ENCODE assay signal across 11 cellular contexts in the genomic region with DNA sequence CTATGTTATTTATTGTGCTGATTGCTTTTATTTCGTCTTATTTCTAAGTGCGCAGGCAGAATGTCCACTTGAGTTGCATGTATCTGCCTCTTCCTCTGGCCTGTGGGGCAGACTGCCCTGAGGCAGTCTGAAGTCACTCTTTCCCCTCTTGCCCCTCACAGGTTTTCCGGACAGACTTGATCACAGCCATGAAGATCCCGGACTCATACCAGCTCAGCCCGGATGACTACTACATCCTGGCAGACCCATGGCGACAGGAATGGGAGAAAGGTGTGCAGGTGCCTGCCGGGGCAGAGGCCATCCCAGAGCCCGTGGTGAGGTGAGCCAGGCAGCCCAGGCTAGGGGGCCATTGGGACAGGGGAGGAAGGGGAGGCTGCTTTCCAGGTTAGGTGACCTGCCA. TPM values are rescaled to one million over a fixed set of nuclear protein-coding genes. Genes with fewer than 3 reads are reported as not detected.
DNase-seq lines count a peak whose midpoint lies in the region; ATAC-seq and TF ChIP-seq lines count a peak whose summit lies in the region.
"Had no signal": no experiment of that assay in that cellular context is flagged by ENCODE, and none has a peak within 500 bp of the region (broad histone marks: within the 10 kb centered on the region; RNA-seq: fewer than 3 reads in every experiment).

No MANE protein-coding gene starts in this region.

- intact Hi-C loops in heart left ventricle (cut with DNase I): loop anchor here in 1 of 10 donors (2.0 kb wide), 1 partner anchor 23 kb away; no protein-coding TSS in a partner anchor
- intact Hi-C loops in Right ventricle myocardium superior (cut with DNase I): no loop called here

- peaks cover 24 to 92% (median 81%) of the 10 kb centered on the region in 12 donors for H3K4me1 ChIP-seq in heart left ventricle
- H3K4me1 ChIP-seq in lung (ENCODE audit: control insufficient read depth in 2 of 2, insufficient read depth in 2 of 2, low read length in 2 of 2): peaks cover 15 to 43% of the 10 kb centered on the region in 2 donors

- no peaks in the 10 kb centered on the region for H3K9me3 Mint-ChIP-seq in activated naive CD8-positive, alpha-beta T cell treated with anti-CD3 and anti-CD28 coated beads, Interleukin-2, amount 50 U/mL, for 24 hours

- peaks cover 76% of the 10 kb centered on the region for H3K4me1 Mint-ChIP-seq in activated naive CD8-positive, alpha-beta T cell treated with anti-CD3 and anti-CD28 coated beads, Interleukin-2, amount 50 U/mL, for 24 hours

- H3K27ac ChIP-seq in heart left ventricle (peak overlapping the region; percentile 35 to 95 (median 86)), lung (ENCODE audit: low read depth in 1 of 2, low read length in 1 of 2) (peak overlapping the region; percentile 62 to 78)

- no peak overlapping the region for H3K4me3 Mint-ChIP-seq in activated naive CD8-positive, alpha-beta T cell treated with anti-CD3 and anti-CD28 coated beads, Interleukin-2, amount 50 U/mL, for 24 hours

- 73 to 82% (median 78%) methylated on average over 7 to 8 of the region's 8 CpGs for WGBS in heart left ventricle, 4 donors
- 88 to 98% methylated on average over 8 of the region's 8 CpGs for WGBS in lung, 2 donors

- TF ChIP-seq POLR2A in heart left ventricle (IDR thresholded peaks at IDR 0.05): no peak

- H3K36me3 ChIP-seq in heart left ventricle: peaks cover 0 to 68% (median 45%) of the 10 kb centered on the region in 9 donors
- H3K36me3 ChIP-seq in lung (ENCODE audit: control insufficient read depth in 2 of 2, insufficient read depth in 2 of 2, low read length in 2 of 2): peaks cover 0 to 48% of the 10 kb centered on the region in 2 donors

- peak overlapping the region; percentile 71 for H3K27ac Mint-ChIP-seq in activated naive CD8-positive, alpha-beta T cell treated with anti-CD3 and anti-CD28 coated beads, Interleukin-2, amount 50 U/mL, for 24 hours

- TF ChIP-seq CTCF in heart left ventricle (IDR thresholded peaks at IDR 0.05) (no peak), lung (IDR thresholded peaks at IDR 0.05; ENCODE audit: control extremely low read depth, extremely low read depth) (no peak)

- ATAC-seq in heart left ventricle (peak in 3 of 4 donors; percentile 0 to 2 (median 0)), Right ventricle myocardium superior (ENCODE audit: poor library complexity) (no peak), lung (ENCODE audit: insufficient read depth, low FRiP score) (no peak)
- no peak for ATAC-seq in activated naive CD8-positive, alpha-beta T cell treated with anti-CD3 and anti-CD28 coated beads, Interleukin-2, amount 50 U/mL, for 24 hours

- H3K4me3 ChIP-seq in heart left ventricle (no peak overlapping the region), lung (no peak overlapping the region)

- no peak for DNase-seq in heart left ventricle
- DNase-seq in Right ventricle myocardium superior: no peak
- no peak for DNase-seq in activated naive CD8-positive, alpha-beta T cell treated with anti-CD3 and anti-CD28 coated beads, Interleukin-2, amount 50 U/mL, for 24 hours
- no peak for DNase-seq in lung (ENCODE audit: low spot score)
- DNase-seq in nucleus accumbens (lab: John Stamatoyannopoulos, UW): no peak
- no peak for DNase-seq in NCI-H69 (lab: John Stamatoyannopoulos, UW)
- DNase-seq in activated gamma-delta T cell (lab: John Stamatoyannopoulos, UW): no peak
- no peak for DNase-seq in SKM-1 treated with dmso at 0.1 percent for 144 hours (lab: John Stamatoyannopoulos, UW; ENCODE audit: unreplicated experiment)
- DNase-seq: C1 segment of cervical spinal cord; NCI-H2171 treated with DMSO at 0.1 percent for 48 hours; stimulated activated CD4-positive, alpha-beta T cell treated with anti-CD3 and anti-CD28 coated beads, Interleukin-4, amount 100 ng/mL, for 1 hour had no signal

- H3K9me3 ChIP-seq in heart left ventricle: no peaks in the 10 kb centered on the region
- H3K9me3 ChIP-seq in lung (ENCODE audit: control insufficient read depth in 2 of 2, insufficient read depth in 1 of 2, low read length in 1 of 2): no peaks in the 10 kb centered on the region

- no peaks in the 10 kb centered on the region for H3K27me3 ChIP-seq in heart left ventricle
- no peaks in the 10 kb centered on the region for H3K27me3 ChIP-seq in lung (ENCODE audit: control insufficient read depth, insufficient read depth)

- no peaks in the 10 kb centered on the region for H3K27me3 Mint-ChIP-seq in activated naive CD8-positive, alpha-beta T cell treated with anti-CD3 and anti-CD28 coated beads, Interleukin-2, amount 50 U/mL, for 24 hours

- peaks cover 45% of the 10 kb centered on the region for H3K36me3 Mint-ChIP-seq in activated naive CD8-positive, alpha-beta T cell treated with anti-CD3 and anti-CD28 coated beads, Interleukin-2, amount 50 U/mL, for 24 hours (ENCODE audit: low read depth)

RNA-seq across cellular contexts. Expression of gene JADE2, which starts 26.4 kb away (rescaled TPM):
- total RNA-seq in heart left ventricle: 10 to 100 TPM; 22.8 to 54.8 (median 33.9) TPM
- 10 to 100 TPM in 1 of 2 donors, 1 to 10 TPM in 1; 8.3 to 17.1 TPM for polyA plus RNA-seq in heart left ventricle
- total RNA-seq in Right ventricle myocardium superior: 25.9 TPM
- 10 to 100 TPM; 24.4 to 53.5 TPM for total RNA-seq in lung
- 10 to 100 TPM; 12.4 to 16.3 TPM for polyA plus RNA-seq in lung

Comparison
In these comparisons a context has a peak if more than half of its experiments do, and no peak if none do; other contexts are left out.
1. ATAC-seq: peak in heart left ventricle (3 of 4); none in Right ventricle myocardium superior (single experiment), activated naive CD8-positive, alpha-beta T cell treated with anti-CD3 and anti-CD28 coated beads, Interleukin-2, amount 50 U/mL, for 24 hours (single experiment) and lung (single experiment).